ENCODE assay signal across 16 cellular contexts in the genomic region with DNA sequence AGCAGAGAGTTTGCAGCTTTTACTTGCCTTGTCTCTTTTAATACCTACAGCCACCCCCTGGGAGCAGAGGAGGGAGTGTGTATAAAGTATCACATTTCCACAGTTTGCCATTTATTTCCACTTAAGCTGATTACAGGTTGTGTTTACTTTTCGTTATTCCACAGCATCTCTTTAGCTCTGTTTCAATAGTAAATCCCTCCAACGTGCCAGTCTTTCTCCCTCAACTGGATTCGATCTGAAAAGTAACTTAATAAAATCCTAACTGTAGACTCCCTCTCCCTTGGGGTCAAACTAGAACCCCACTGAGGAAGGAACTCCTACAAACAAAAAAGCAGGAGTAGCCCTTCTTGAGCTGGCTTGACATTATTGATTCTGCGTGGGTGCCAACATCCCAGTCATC. TPM values are rescaled to one million over a fixed set of nuclear protein-coding genes. Genes with fewer than 3 reads are reported as not detected.
"Had no signal": no experiment of that assay in that cellular context is flagged by ENCODE, and none has a peak within 500 bp of the region (broad histone marks: within the 10 kb centered on the region; RNA-seq: fewer than 3 reads in every experiment).

No MANE protein-coding gene starts in this region.

- ATAC-seq: gastrocnemius medialis; heart right ventricle; left lung; mucosa of descending colon; naive thymus-derived CD8-positive, alpha-beta T cell; right cardiac atrium; stimulated activated naive B cell treated with anti-CD40 and anti-IgM and Interleukin-4, amounts not matched to agents 10 μg/mL and 1 μg/mL and 100 μg/mL, for 72 hours; WTC11 had no signal

- H3K9me3 Mint-ChIP-seq: activated CD4-positive, alpha-beta T cell treated with anti-CD3 and anti-CD28 coated beads, Interleukin-2, amount 10 ng/mL, durations not matched to agents 7 days and 5 days; activated naive CD4-positive, alpha-beta T cell treated with anti-CD3 and anti-CD28 coated beads, Interleukin-2, amount 50 U/mL, for 24 hours; naive thymus-derived CD8-positive, alpha-beta T cell; WTC11 had no signal

- H3K27me3 ChIP-seq: left lung had no signal

- H3K36me3 Mint-ChIP-seq: activated naive CD4-positive, alpha-beta T cell treated with anti-CD3 and anti-CD28 coated beads, Interleukin-2, amount 50 U/mL, for 24 hours; naive thymus-derived CD8-positive, alpha-beta T cell; stimulated activated naive B cell treated with anti-CD40 and anti-IgM and Interleukin-4, amounts not matched to agents 10 μg/mL and 1 μg/mL and 100 μg/mL, for 72 hours; WTC11 had no signal

- H3K27ac Mint-ChIP-seq: activated naive CD4-positive, alpha-beta T cell treated with anti-CD3 and anti-CD28 coated beads, Interleukin-2, amount 50 U/mL, for 24 hours; naive thymus-derived CD8-positive, alpha-beta T cell; stimulated activated naive B cell treated with anti-CD40 and anti-IgM and Interleukin-4, amounts not matched to agents 10 μg/mL and 1 μg/mL and 100 μg/mL, for 72 hours; WTC11 had no signal

- H3K27ac ChIP-seq: coronary artery, gastrocnemius medialis, heart right ventricle, left lung, transverse colon had no signal

- H3K4me3 Mint-ChIP-seq: activated CD4-positive, alpha-beta T cell treated with anti-CD3 and anti-CD28 coated beads, Interleukin-2, amount 10 ng/mL, durations not matched to agents 7 days and 5 days; activated naive CD4-positive, alpha-beta T cell treated with anti-CD3 and anti-CD28 coated beads, Interleukin-2, amount 50 U/mL, for 24 hours; naive thymus-derived CD8-positive, alpha-beta T cell; stimulated activated naive B cell treated with anti-CD40 and anti-IgM and Interleukin-4, amounts not matched to agents 10 μg/mL and 1 μg/mL and 100 μg/mL, for 72 hours; WTC11 had no signal

- H3K4me3 ChIP-seq: coronary artery, gastrocnemius medialis, heart right ventricle, left lung, mucosa of descending colon, transverse colon had no signal

- DNase-seq: activated CD4-positive, alpha-beta T cell treated with anti-CD3 and anti-CD28 coated beads, Interleukin-2, amount 10 ng/mL, durations not matched to agents 7 days and 5 days; caudate nucleus; effector memory CD4-positive, alpha-beta T cell; gastrocnemius medialis; heart right ventricle; islet precursor cell; left lung; mucosa of descending colon; naive thymus-derived CD8-positive, alpha-beta T cell; nucleus accumbens; right cardiac atrium; stimulated activated naive B cell treated with anti-CD40 and anti-IgM and Interleukin-4, amounts not matched to agents 10 μg/mL and 1 μg/mL and 100 μg/mL, for 72 hours; transverse colon had no signal

- H3K36me3 ChIP-seq: gastrocnemius medialis, left lung, transverse colon had no signal

- H3K9me3 ChIP-seq: gastrocnemius medialis, heart right ventricle, left lung, mucosa of descending colon, transverse colon had no signal

RNA-seq across cellular contexts. Expression of gene FCGR2A, which starts 3.1 kb away (rescaled TPM):
- total RNA-seq: activated CD4-positive, alpha-beta T cell treated with anti-CD3 and anti-CD28 coated beads, Interleukin-2, amount 10 ng/mL, durations not matched to agents 7 days and 5 days had no signal

RNA-seq across cellular contexts. Expression of gene FCGR3A, which starts 47.4 kb away (rescaled TPM):
- total RNA-seq: activated CD4-positive, alpha-beta T cell treated with anti-CD3 and anti-CD28 coated beads, Interleukin-2, amount 10 ng/mL, durations not matched to agents 7 days and 5 days had no signal
